9 cellular contexts compared by ENCODE assay signal in genomic region chr2:174608866-174609214, GRCh38. TPM values are rescaled to one million over a fixed set of nuclear protein-coding genes. Genes with fewer than 3 reads are reported as not detected.
DNase-seq lines count a peak whose midpoint lies in the region; ATAC-seq and TF ChIP-seq lines count a peak whose summit lies in the region.
"Had no signal": no experiment of that assay in that cellular context is flagged by ENCODE, and none has a peak within 500 bp of the region (broad histone marks: within the 10 kb centered on the region; RNA-seq: fewer than 3 reads in every experiment).

No MANE protein-coding gene starts in this region.

- no peaks in the 10 kb centered on the region for H3K27me3 ChIP-seq in smooth muscle cell (ENCODE audit: low read depth)
- H3K27me3 ChIP-seq: transverse colon had no signal

- peaks cover 12% of the 10 kb centered on the region for H3K36me3 Mint-ChIP-seq in activated naive CD4-positive, alpha-beta T cell treated with anti-CD3 and anti-CD28 coated beads, Interleukin-2, amount 50 U/mL, for 24 hours

- no peaks in the 10 kb centered on the region for H3K9me3 ChIP-seq in smooth muscle cell (replicated peaks; ENCODE audit: low read depth)
- H3K9me3 ChIP-seq: transverse colon had no signal

- no peak overlapping the region for H3K4me3 ChIP-seq in smooth muscle cell
- H3K4me3 ChIP-seq: transverse colon had no signal

- H3K4me3 Mint-ChIP-seq in activated naive CD4-positive, alpha-beta T cell treated with anti-CD3 and anti-CD28 coated beads, Interleukin-2, amount 50 U/mL, for 24 hours, result no peak overlapping the region

- H3K27ac Mint-ChIP-seq in activated naive CD4-positive, alpha-beta T cell treated with anti-CD3 and anti-CD28 coated beads, Interleukin-2, amount 50 U/mL, for 24 hours, result peak overlapping the region; percentile 99

- peaks cover 42% of the 10 kb centered on the region for H3K79me2 ChIP-seq in smooth muscle cell (ENCODE audit: low read depth)

- H2AFZ ChIP-seq in smooth muscle cell (ENCODE audit: low read depth), result no peak overlapping the region

- no peak overlapping the region for H3K27ac ChIP-seq in smooth muscle cell (ENCODE audit: low read depth)

- H3K27me3 Mint-ChIP-seq in activated naive CD4-positive, alpha-beta T cell treated with anti-CD3 and anti-CD28 coated beads, Interleukin-2, amount 50 U/mL, for 24 hours, result no peaks in the 10 kb centered on the region

- H3F3A ChIP-seq in smooth muscle cell (ENCODE audit: low read depth), result peaks cover 22% of the 10 kb centered on the region

- H3K9me3 Mint-ChIP-seq in activated naive CD4-positive, alpha-beta T cell treated with anti-CD3 and anti-CD28 coated beads, Interleukin-2, amount 50 U/mL, for 24 hours, result no peaks in the 10 kb centered on the region

- H3K36me3 ChIP-seq in smooth muscle cell (ENCODE audit: low read depth), result no peaks in the 10 kb centered on the region
- H3K36me3 ChIP-seq: transverse colon had no signal

- TF ChIP-seq CTCF in smooth muscle cell (IDR thresholded peaks at IDR 0.05; ENCODE audit: borderline replicate concordance, insufficient read depth, poor library complexity, severe bottlenecking), result no peak

- intact Hi-C loops in Right ventricle myocardium superior (cut with DNase I), result no loop called here

- DNase-seq in activated naive CD4-positive, alpha-beta T cell treated with Interleukin-2 at 50 U/mL for 16 hours, result no peak
- DNase-seq in NAMALWA (ENCODE audit: low spot score) (peak; percentile 34), Right ventricle myocardium superior (no peak), smooth muscle cell (lab: John Stamatoyannopoulos, UW; ENCODE audit: unreplicated experiment) (no peak), SHP77 treated with DMSO at 0.1 percent for 48 hours (lab: John Stamatoyannopoulos, UW) (no peak), NOMO-1 treated with dmso at 0.1 percent for 144 hours (lab: John Stamatoyannopoulos, UW; ENCODE audit: unreplicated experiment) (no peak)
- DNase-seq: transverse colon had no signal

- no peak overlapping the region for H3K9ac ChIP-seq in smooth muscle cell (ENCODE audit: low read depth)

- ATAC-seq in HG02840 (IDR thresholded peaks at IDR 0.05; ENCODE audit: low FRiP score, unreplicated experiment), result peak; percentile 41
- ATAC-seq in Right ventricle myocardium superior (ENCODE audit: poor library complexity), result no peak

- H3K4me1 Mint-ChIP-seq in activated naive CD4-positive, alpha-beta T cell treated with anti-CD3 and anti-CD28 coated beads, Interleukin-2, amount 50 U/mL, for 24 hours, result peaks cover 96% of the 10 kb centered on the region

- peaks cover 14% of the 10 kb centered on the region for H3K4me1 ChIP-seq in smooth muscle cell (ENCODE audit: low read depth)

- no peak overlapping the region for H3K4me2 ChIP-seq in smooth muscle cell

- no peaks in the 10 kb centered on the region for H4K20me1 ChIP-seq in smooth muscle cell (ENCODE audit: low read depth)

RNA-seq across cellular contexts. Expression of gene WIPF1, which starts 11.2 kb away (rescaled TPM):
- total RNA-seq in Right ventricle myocardium superior (16.3 TPM), smooth muscle cell (27.3 and 29.0 TPM in 2 replicates)
- 35.5 and 36.4 TPM in 2 replicates for polyA plus RNA-seq in smooth muscle cell
